Comparison of ENCODE assay signal across 1 cellular context in the genomic region with DNA sequence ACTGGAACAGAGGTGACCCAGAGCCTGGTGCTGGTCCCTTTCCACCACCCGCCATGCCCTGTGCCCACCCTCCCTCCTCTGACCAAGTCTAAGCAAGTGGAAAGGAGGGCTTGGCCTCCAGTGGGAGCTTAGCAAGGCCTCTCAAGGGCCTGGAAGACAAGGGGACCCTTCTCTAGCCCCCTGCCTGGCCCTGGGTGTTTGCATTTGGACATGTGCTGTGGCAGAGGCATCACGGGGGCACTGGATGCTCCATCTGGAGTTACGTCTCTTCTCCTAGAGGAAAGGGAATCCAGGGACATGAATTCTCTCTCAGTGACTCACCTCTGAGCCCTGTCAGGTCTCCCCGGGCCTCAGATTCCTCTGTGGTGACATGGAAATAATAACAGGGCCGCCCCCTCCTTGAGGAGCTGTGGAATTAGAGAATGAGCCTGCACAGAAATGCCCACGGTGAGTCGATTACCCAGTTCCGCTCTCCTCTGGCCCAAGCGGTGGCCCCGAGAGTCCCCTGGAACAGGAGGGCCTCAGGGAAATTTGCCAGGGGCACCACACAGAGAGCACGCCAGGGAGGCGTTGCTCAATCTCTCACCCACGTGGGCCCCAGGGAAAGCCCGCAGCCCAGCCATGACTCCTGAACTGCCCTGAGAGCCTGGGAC.
A peak's percentile ranks its signal among the peaks of the same experiment; 100 is the strongest.
TF ChIP-seq lines count a peak whose summit lies in the region.

No MANE protein-coding gene starts in this region.

TF ChIP-seq in HepG2, 621 proteins besides CTCF, POLR2A, EP300 and RAD21 (continued from another document):
- TF ChIP-seq, protein P1, sequence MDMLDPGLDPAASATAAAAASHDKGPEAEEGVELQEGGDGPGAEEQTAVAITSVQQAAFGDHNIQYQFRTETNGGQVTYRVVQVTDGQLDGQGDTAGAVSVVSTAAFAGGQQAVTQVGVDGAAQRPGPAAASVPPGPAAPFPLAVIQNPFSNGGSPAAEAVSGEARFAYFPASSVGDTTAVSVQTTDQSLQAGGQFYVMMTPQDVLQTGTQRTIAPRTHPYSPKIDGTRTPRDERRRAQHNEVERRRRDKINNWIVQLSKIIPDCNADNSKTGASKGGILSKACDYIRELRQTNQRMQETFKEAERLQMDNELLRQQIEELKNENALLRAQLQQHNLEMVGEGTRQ (IDR thresholded peaks at IDR 0.05; ENCODE audit: low read depth, low read length) = peak; percentile 42; the same call in 1 of the 2 replicates
- TF ChIP-seq, protein P1 (CRISPR knock-in tag; IDR thresholded peaks at IDR 0.05; ENCODE audit: borderline replicate concordance) = no peak; the same call in 1 of the 2 replicates
- TF ChIP-seq NR1H2 (CRISPR knock-in tag; IDR thresholded peaks at IDR 0.05; ENCODE audit: borderline replicate concordance, low read depth) = no peak
- peak; percentile 89 for TF ChIP-seq FOSL2 (CRISPR knock-in tag; IDR thresholded peaks at IDR 0.05)
- no peak for TF ChIP-seq SOX6 (IDR thresholded peaks at IDR 0.05)
- TF ChIP-seq SOX6 (CRISPR knock-in tag; IDR thresholded peaks at IDR 0.05) = 0 out of 2 replicates have a peak, but pooled peaks have one; percentile 25
- TF ChIP-seq SRY (CRISPR knock-in tag; IDR thresholded peaks at IDR 0.05) = no peak
- no peak for TF ChIP-seq KAT7 (CRISPR knock-in tag; IDR thresholded peaks at IDR 0.05; ENCODE audit: borderline replicate concordance)
